13 cellular contexts compared by ENCODE assay signal in the genomic region with DNA sequence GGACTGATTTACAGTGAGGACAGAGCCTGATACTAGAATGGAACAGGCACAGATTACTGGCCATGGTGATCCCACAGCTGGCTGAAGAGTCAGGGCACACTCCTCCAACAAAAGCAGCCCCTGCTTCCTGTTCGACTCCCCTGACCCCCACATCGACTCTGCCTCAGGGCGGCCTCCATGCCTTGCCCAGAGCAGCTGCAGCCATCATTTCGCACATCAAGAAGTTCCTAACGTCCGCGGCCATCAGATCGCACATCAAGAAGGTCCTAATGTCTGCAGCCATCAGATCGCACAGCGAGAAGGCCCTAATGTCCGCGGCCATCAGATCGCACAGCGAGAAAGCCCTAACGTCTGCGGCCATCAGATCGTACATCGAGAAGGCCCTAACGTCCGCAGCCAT.
DNase-seq lines count a peak whose midpoint lies in the region; TF ChIP-seq lines count a peak whose summit lies in the region.
"Had no signal": no experiment of that assay in that cellular context is flagged by ENCODE, and none has a peak within 500 bp of the region (broad histone marks: within the 10 kb centered on the region; RNA-seq: fewer than 3 reads in every experiment).

No MANE protein-coding gene starts in this region.

- TF ChIP-seq CTCF in GM12864 (IDR thresholded peaks at IDR 0.05; ENCODE audit: low read depth, low read length, missing control alignments) (no peak), endodermal cell (conservative IDR thresholded peaks at IDR 0.05) (no peak), Calu3 (IDR thresholded peaks at IDR 0.05; ENCODE audit: unreplicated experiment) (no peak)

- CTCF ChIA-PET in Calu3 (lab: Charles Lee): no interaction called here

- H4K8ac ChIP-seq in trophoblast cell (ENCODE audit: low read depth, low read length): no peak overlapping the region

- no peak overlapping the region for H4K91ac ChIP-seq in trophoblast cell (ENCODE audit: low read depth, low read length)

- H4K12ac ChIP-seq in trophoblast cell (ENCODE audit: low read depth, low read length): no peak overlapping the region

- H3K4me3 ChIP-seq in GM12864 (ENCODE audit: low read depth, low read length) (no peak overlapping the region), HUES48 (ENCODE audit: low read depth, low read length) (no peak overlapping the region), endodermal cell (ENCODE audit: low read length) (no peak overlapping the region), trophoblast cell (ENCODE audit: low read depth, low read length) (no peak overlapping the region)
- H3K4me3 ChIP-seq: GM23248, HAP-1 had no signal

- H2AK5ac ChIP-seq in trophoblast cell (ENCODE audit: low read length): no peak overlapping the region

- H3K27me3 ChIP-seq in HUES48 (ENCODE audit: control insufficient read depth, insufficient read depth, low read length) (no peaks in the 10 kb centered on the region), endodermal cell (ENCODE audit: control insufficient read depth, insufficient read depth, low read length, poor library complexity, severe bottlenecking) (no peaks in the 10 kb centered on the region), trophoblast cell (ENCODE audit: insufficient read depth, low read length) (no peaks in the 10 kb centered on the region)

- H3K14ac ChIP-seq in trophoblast cell (ENCODE audit: low read length): no peak overlapping the region

- H3K4ac ChIP-seq in trophoblast cell (ENCODE audit: low read depth, low read length): no peak overlapping the region

- H2BK5ac ChIP-seq in trophoblast cell (ENCODE audit: low read depth, low read length, poor library complexity): no peak overlapping the region

- no peaks in the 10 kb centered on the region for H3K79me1 ChIP-seq in trophoblast cell (ENCODE audit: low read length)

- no peaks in the 10 kb centered on the region for H3K27me3 Mint-ChIP-seq in endodermal cell (ENCODE audit: insufficient read depth)
- H3K27me3 Mint-ChIP-seq in Calu3 (ENCODE audit: unreplicated experiment): no peaks in the 10 kb centered on the region
- H3K27me3 Mint-ChIP-seq: CD4-positive, alpha-beta T cell had no signal

- H3K9me3 Mint-ChIP-seq in endodermal cell (no peaks in the 10 kb centered on the region), Calu3 (ENCODE audit: low read depth, unreplicated experiment) (peaks cover 8% of the 10 kb centered on the region)
- H3K9me3 Mint-ChIP-seq: CD4-positive, alpha-beta T cell had no signal

- H3K36me3 Mint-ChIP-seq in endodermal cell (ENCODE audit: low read depth): no peaks in the 10 kb centered on the region
- H3K36me3 Mint-ChIP-seq in Calu3 (ENCODE audit: insufficient read depth, unreplicated experiment): no peaks in the 10 kb centered on the region

- H3K79me2 ChIP-seq in trophoblast cell (ENCODE audit: control insufficient read depth, insufficient read depth, low read length, poor library complexity): no peaks in the 10 kb centered on the region

- 92 to 95% methylated on average over 20 of the region's 20 CpGs for WGBS in endodermal cell (ENCODE audit: insufficient coverage in 1 of 2, insufficient read length in 1 of 2), 2 experiments
- WGBS in trophoblast cell (ENCODE audit: extremely low coverage, insufficient coverage, insufficient read length): no CpG with 5 or more reads among the region's 20 CpGs

- BruUV-seq in Calu3 (replicated peaks; lab: Mats Ljungman, UMichigan): no TSS peak

- H3K18ac ChIP-seq in trophoblast cell (ENCODE audit: low read length): no peak overlapping the region

- H3K4me1 ChIP-seq in HUES48 (ENCODE audit: control insufficient read depth, insufficient read depth, low read length): peaks cover 11% of the 10 kb centered on the region
- peaks cover 5% of the 10 kb centered on the region for H3K4me1 ChIP-seq in endodermal cell (ENCODE audit: control insufficient read depth, insufficient read depth, low read length)
- no peaks in the 10 kb centered on the region for H3K4me1 ChIP-seq in trophoblast cell (ENCODE audit: control insufficient read depth in 1 of 2, insufficient read depth in 2 of 2, low read length in 2 of 2)
- H3K4me1 ChIP-seq: HAP-1 had no signal

- H3K27ac Mint-ChIP-seq in endodermal cell (peak overlapping the region; percentile 64), Calu3 (ENCODE audit: unreplicated experiment) (no peak overlapping the region)
- H3K27ac Mint-ChIP-seq: B cell; CD4-positive, alpha-beta T cell had no signal

- intact Hi-C loops in Calu3 (cut with micrococcal nuclease; ENCODE audit: unreplicated experiment): no loop called here

- no peak overlapping the region for H2BK120ac ChIP-seq in trophoblast cell (ENCODE audit: insufficient read depth, low read length, poor library complexity)

- no peak overlapping the region for H3K4me3 Mint-ChIP-seq in endodermal cell
- H3K4me3 Mint-ChIP-seq in Calu3 (ENCODE audit: low read depth, unreplicated experiment): no peak overlapping the region
- H3K4me3 Mint-ChIP-seq: B cell; CD4-positive, alpha-beta T cell had no signal

- H3K23ac ChIP-seq in trophoblast cell (ENCODE audit: low read length): no peak overlapping the region

- no peak overlapping the region for H2AFZ ChIP-seq in trophoblast cell (ENCODE audit: insufficient read depth, low read length, poor library complexity)
- H2AFZ ChIP-seq: GM23248 had no signal

- H3K4me1 Mint-ChIP-seq in endodermal cell (peaks cover 18% of the 10 kb centered on the region), Calu3 (ENCODE audit: low read depth, unreplicated experiment) (no peaks in the 10 kb centered on the region)
- H3K4me1 Mint-ChIP-seq: B cell had no signal

- H3K9me3 ChIP-seq in HUES48 (ENCODE audit: control insufficient read depth, insufficient read depth, low read length): no peaks in the 10 kb centered on the region
- no peaks in the 10 kb centered on the region for H3K9me3 ChIP-seq in endodermal cell (ENCODE audit: control insufficient read depth, low read length)
- no peaks in the 10 kb centered on the region for H3K9me3 ChIP-seq in trophoblast cell (ENCODE audit: insufficient read depth, low read depth, low read length)
- H3K9me3 ChIP-seq: HAP-1 had no signal

- H2BK12ac ChIP-seq in trophoblast cell (ENCODE audit: low read length): no peak overlapping the region

- DNase-seq in GM12864 (ENCODE audit: low read depth): peak; percentile 3
- peak; percentile 55 for DNase-seq in endodermal cell
- no peak for DNase-seq in trophoblast cell
- DNase-seq in NCI-H2227 treated with DMSO at 0.1 percent for 48 hours (lab: John Stamatoyannopoulos, UW): no peak
- no peak for DNase-seq in Calu3
- no peak for DNase-seq in midbrain (lab: John Stamatoyannopoulos, UW)
- DNase-seq: C1 segment of cervical spinal cord; CD4-positive, alpha-beta T cell; DMS79; GM23248 had no signal

- H3K36me3 ChIP-seq in HUES48 (ENCODE audit: control insufficient read depth, insufficient read depth, low read length): no peaks in the 10 kb centered on the region
- no peaks in the 10 kb centered on the region for H3K36me3 ChIP-seq in endodermal cell (ENCODE audit: control insufficient read depth, insufficient read depth, low read length)
- H3K36me3 ChIP-seq in trophoblast cell (ENCODE audit: control insufficient read depth in 1 of 2, insufficient read depth in 2 of 2, low read length in 2 of 2): no peaks in the 10 kb centered on the region
- H3K36me3 ChIP-seq: HAP-1 had no signal

- H3K4me2 ChIP-seq in trophoblast cell (ENCODE audit: low read length): no peak overlapping the region

- peak overlapping the region; percentile 24; the same call in 1 of the 2 replicates for H3K9ac ChIP-seq in HUES48 (ENCODE audit: low read depth, low read length)
- no peak overlapping the region for H3K9ac ChIP-seq in endodermal cell (ENCODE audit: extremely low read depth, low read length, poor library complexity, severe bottlenecking)
- H3K9ac ChIP-seq in trophoblast cell (ENCODE audit: low read length): peak overlapping the region; percentile 42
- H3K9ac ChIP-seq: GM23248 had no signal

- H3K27ac ChIP-seq in HUES48 (ENCODE audit: low read depth, low read length): peak overlapping the region; percentile 83
- H3K27ac ChIP-seq in endodermal cell (ENCODE audit: low read depth, low read length): no peak overlapping the region
- no peak overlapping the region for H3K27ac ChIP-seq in trophoblast cell (ENCODE audit: low read depth, low read length)
- H3K27ac ChIP-seq: GM23248 had no signal

Comparison
In these comparisons a context has a peak if more than half of its experiments do, and no peak if none do; other contexts are left out.
1. DNase-seq: peak in GM12864 (single experiment) and endodermal cell (single experiment); none in trophoblast cell (0 of 2), NCI-H2227 treated with DMSO at 0.1 percent for 48 hours (single experiment), Calu3 (single experiment) and midbrain (single experiment).